In genomic region chr4:159430896-159431295, GRCh38 we compare ENCODE assay signal across 24 cellular contexts.
"Had no signal": no experiment of that assay in that cellular context is flagged by ENCODE, and none has a peak within 500 bp of the region (broad histone marks: within the 10 kb centered on the region; RNA-seq: fewer than 3 reads in every experiment).

No MANE protein-coding gene starts in this region.

- H2AFZ ChIP-seq: neural progenitor cell, parathyroid adenoma had no signal

- H3K4me3 ChIP-seq: neural progenitor cell, ovary, psoas muscle, right lobe of liver, sigmoid colon, stomach, tibial artery, transverse colon, upper lobe of right lung, uterus had no signal

- DNase-seq: naive thymus-derived CD8-positive, alpha-beta T cell; occipital lobe; ovary; posterior cingulate gyrus; psoas muscle; right cardiac atrium; right lobe of liver; sigmoid colon; small intestine; stimulated activated CD4-positive, alpha-beta T cell treated with anti-CD3 and anti-CD28 coated beads, Interleukin-15, amount 100 ng/mL, for 24 hours; stimulated activated CD4-positive, alpha-beta T cell treated with anti-CD3 and anti-CD28 coated beads, Interleukin-2, amount 100 ng/mL, for 24 hours; stimulated activated CD4-positive, alpha-beta T cell treated with anti-CD3 and anti-CD28 coated beads, Interleukin-2, amount 100 ng/mL, for 48 hours; stimulated activated CD4-positive, alpha-beta T cell treated with anti-CD3 and anti-CD28 coated beads, Interleukin-4, amount 100 ng/mL, for 24 hours; stimulated activated naive B cell treated with anti-CD40 and anti-IgM and Interleukin-4, amounts not matched to agents 10 μg/mL and 1 μg/mL and 100 μg/mL, for 72 hours; stimulated activated naive CD4-positive, alpha-beta T cell treated with Interleukin-2 at 50 U/mL for 16 hours; stomach; tibial artery; transverse colon; upper lobe of right lung; uterus had no signal

- ATAC-seq: naive thymus-derived CD8-positive, alpha-beta T cell; natural killer cell treated with Interleukin-12 subunit alpha and Interleukin-12 subunit beta and Interleukin-15 and Interleukin-18, amount 100 ng/mL, for 72 hours; psoas muscle; right cardiac atrium; right lobe of liver; stimulated activated effector memory CD8-positive, alpha-beta T cell treated with anti-CD3 and anti-CD28 coated beads, Interleukin-12 subunit alpha, Interleukin-12 subunit beta, amount 100 ng/mL, for 72 hours; stimulated activated naive B cell treated with anti-CD40 and anti-IgM and Interleukin-4, amounts not matched to agents 10 μg/mL and 1 μg/mL and 100 μg/mL, for 72 hours; upper lobe of right lung had no signal

- H3K27ac ChIP-seq: neural progenitor cell, ovary, parathyroid adenoma, psoas muscle, right lobe of liver, sigmoid colon, stomach, tibial artery, transverse colon, upper lobe of right lung, uterus had no signal

- H3K27me3 ChIP-seq: neural progenitor cell, ovary, right lobe of liver, sigmoid colon, stomach, tibial artery, transverse colon, upper lobe of right lung, uterus had no signal

- H3K9ac ChIP-seq: neural progenitor cell, parathyroid adenoma had no signal

- H3K4me1 ChIP-seq: parathyroid adenoma, right lobe of liver, sigmoid colon, transverse colon, upper lobe of right lung, uterus had no signal

- H3K36me3 ChIP-seq: neural progenitor cell, ovary, right lobe of liver, sigmoid colon, stomach, tibial artery, transverse colon, upper lobe of right lung, uterus had no signal

- H3K79me2 ChIP-seq: parathyroid adenoma had no signal

- H3K4me2 ChIP-seq: neural progenitor cell had no signal

- H3K9me3 ChIP-seq: ovary, psoas muscle, right lobe of liver, sigmoid colon, stomach, tibial artery, transverse colon, upper lobe of right lung, uterus had no signal
